In the genomic region with DNA sequence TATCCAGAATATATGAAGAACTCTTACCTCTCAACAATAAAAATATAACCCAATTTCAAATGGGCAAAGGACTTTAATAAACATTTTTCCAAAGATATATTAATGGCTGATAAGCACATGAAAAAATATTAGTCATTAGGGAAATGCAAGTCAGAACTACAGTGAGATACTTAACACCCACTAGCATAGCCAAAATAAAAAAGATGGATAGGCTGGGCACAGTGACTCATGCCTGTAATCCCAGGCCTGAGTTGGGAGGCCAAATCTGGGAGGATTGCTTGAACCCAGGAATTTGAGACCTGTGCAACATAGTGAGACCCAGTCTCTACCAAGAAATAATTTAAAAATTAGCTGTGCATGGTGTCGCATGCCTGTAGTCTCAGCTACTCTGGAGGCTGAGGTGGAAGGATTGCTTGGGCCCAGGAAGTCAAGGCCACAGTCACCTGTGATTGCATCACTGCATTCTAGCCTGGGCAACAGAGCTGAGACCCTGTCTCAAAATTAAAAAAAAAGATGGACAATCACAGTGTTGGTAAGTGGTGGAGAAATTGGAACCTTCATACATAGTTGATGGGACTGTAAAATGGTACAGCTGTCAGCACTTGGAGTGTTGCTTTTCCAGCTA, we compare ENCODE assay signal across 24 cellular contexts. TPM values are rescaled to one million over a fixed set of nuclear protein-coding genes. Genes with fewer than 3 reads are reported as not detected.
DNase-seq lines count a peak whose midpoint lies in the region; FAIRE-seq and TF ChIP-seq lines count a peak whose summit lies in the region.
"Had no signal": no experiment of that assay in that cellular context is flagged by ENCODE, and none has a peak within 500 bp of the region (broad histone marks: within the 10 kb centered on the region; RNA-seq: fewer than 3 reads in every experiment).

No MANE protein-coding gene starts in this region.

- no peaks in the 10 kb centered on the region for H3K27me3 Mint-ChIP-seq in CD14-positive monocyte (ENCODE audit: low read depth in 3 of 3)
- H3K27me3 Mint-ChIP-seq: activated CD4-positive, alpha-beta T cell treated with anti-CD3 and anti-CD28 coated beads, Interleukin-2, amount 10 ng/mL, durations not matched to agents 7 days and 5 days; CD8-positive, alpha-beta memory T cell; T-cell had no signal

- no peak overlapping the region for H2BK5ac ChIP-seq in neuronal stem cell (ENCODE audit: low read length)

- H3K14ac ChIP-seq in neuronal stem cell (ENCODE audit: low read length) = no peak overlapping the region

- FAIRE-seq in bronchial epithelial cell (lab: Jason Lieb, UNC) = no peak

- peaks cover 7% of the 10 kb centered on the region for H3K79me1 ChIP-seq in neuronal stem cell (ENCODE audit: low read depth, low read length)

- TF ChIP-seq CTCF in CD14-positive monocyte (IDR thresholded peaks at IDR 0.05) = no peak
- no peak for TF ChIP-seq CTCF in bronchial epithelial cell (IDR thresholded peaks at IDR 0.05; ENCODE audit: insufficient read depth, low read length, severe bottlenecking)

- H3F3A ChIP-seq in GM23248 (ENCODE audit: insufficient read depth) = peaks cover 27% of the 10 kb centered on the region

- H4K20me1 ChIP-seq in GM23248 (ENCODE audit: insufficient read depth) = peaks cover 31% of the 10 kb centered on the region

- in situ Hi-C loops in GM23248 (cut with MboI) = no loop called here

- no peak overlapping the region for H4K8ac ChIP-seq in neuronal stem cell (ENCODE audit: low read depth, low read length)

- peak overlapping the region in 4 of 7 donors; percentile 51 to 83 (median 69) for H3K27ac Mint-ChIP-seq in CD14-positive monocyte
- H3K27ac Mint-ChIP-seq: activated CD4-positive, alpha-beta T cell treated with anti-CD3 and anti-CD28 coated beads, Interleukin-2, amount 10 ng/mL, durations not matched to agents 7 days and 5 days had no signal

- no peak overlapping the region for H3K4me3 ChIP-seq in GM23248
- no peak overlapping the region for H3K4me3 ChIP-seq in bronchial epithelial cell (ENCODE audit: low read depth, low read length)
- H3K4me3 ChIP-seq in neuronal stem cell (ENCODE audit: low read length in 2 of 2) = no peak overlapping the region
- H3K4me3 ChIP-seq: gastroesophageal sphincter, thoracic aorta had no signal

- H3K9me2 ChIP-seq in GM23248 (ENCODE audit: insufficient read depth) = no peaks in the 10 kb centered on the region

- no peaks in the 10 kb centered on the region for H3K27me3 ChIP-seq in GM23248 (replicated peaks; ENCODE audit: insufficient read depth)
- H3K27me3 ChIP-seq in bronchial epithelial cell (ENCODE audit: control insufficient read depth, insufficient read depth, low read length) = no peaks in the 10 kb centered on the region
- no peaks in the 10 kb centered on the region for H3K27me3 ChIP-seq in neuronal stem cell (ENCODE audit: control insufficient read depth in 3 of 3, insufficient read depth in 3 of 3, low read depth in 1 of 3, low read length in 3 of 3)
- H3K27me3 ChIP-seq: gastroesophageal sphincter had no signal

- H3K23ac ChIP-seq in neuronal stem cell (ENCODE audit: low read depth, low read length, poor library complexity) = no peak overlapping the region

- no peaks in the 10 kb centered on the region for H3K9me3 ChIP-seq in GM23248 (ENCODE audit: low read depth)
- peaks cover 0 to 16% of the 10 kb centered on the region in 2 donors for H3K9me3 ChIP-seq in neuronal stem cell (replicated peaks in 1 of 2; ENCODE audit: control insufficient read depth in 2 of 2, insufficient read depth in 1 of 2, low read depth in 1 of 2, low read length in 2 of 2)
- H3K9me3 ChIP-seq: gastroesophageal sphincter, thoracic aorta had no signal

- no peak overlapping the region for H2BK12ac ChIP-seq in neuronal stem cell (ENCODE audit: low read length)

- peaks cover 0 to 3% (median 0%) of the 10 kb centered on the region in 7 donors for H3K9me3 Mint-ChIP-seq in CD14-positive monocyte
- H3K9me3 Mint-ChIP-seq: activated CD4-positive, alpha-beta T cell treated with anti-CD3 and anti-CD28 coated beads, Interleukin-2, amount 10 ng/mL, durations not matched to agents 7 days and 5 days; CD8-positive, alpha-beta memory T cell; T-cell had no signal

- H3K27ac ChIP-seq in GM23248 = peak overlapping the region; percentile 48
- no peak overlapping the region for H3K27ac ChIP-seq in neuronal stem cell (replicated peaks; ENCODE audit: low read length)
- H3K27ac ChIP-seq: gastroesophageal sphincter, KMS-11, thoracic aorta had no signal

- CTCF ChIA-PET in HEK293T (lab: Yijun Ruan, JAX) = no interaction called here

- no peak overlapping the region for H3K4me3 Mint-ChIP-seq in CD14-positive monocyte
- H3K4me3 Mint-ChIP-seq: activated CD4-positive, alpha-beta T cell treated with anti-CD3 and anti-CD28 coated beads, Interleukin-2, amount 10 ng/mL, durations not matched to agents 7 days and 5 days; T-cell had no signal

- H3K9ac ChIP-seq in GM23248 = no peak overlapping the region
- H3K9ac ChIP-seq in neuronal stem cell (ENCODE audit: low read depth, low read length, poor library complexity) = no peak overlapping the region
- H3K9ac ChIP-seq: KMS-11 had no signal

- H3K79me2 ChIP-seq in GM23248 (ENCODE audit: insufficient read depth) = peaks cover 100% of the 10 kb centered on the region

- H2AFZ ChIP-seq in GM23248 (no peak overlapping the region), neuronal stem cell (ENCODE audit: low read length) (no peak overlapping the region)

- H4K91ac ChIP-seq in neuronal stem cell (ENCODE audit: low read depth, low read length, poor library complexity) = no peak overlapping the region

- H2BK15ac ChIP-seq in neuronal stem cell (ENCODE audit: low read length) = no peak overlapping the region

- POLR2A ChIA-PET in HEK293T (lab: Yijun Ruan, JAX) = no interaction called here

- H2BK120ac ChIP-seq in neuronal stem cell (ENCODE audit: low read depth, low read length) = no peak overlapping the region

- 83 to 94% methylated on average over 1 of the region's 1 CpG for whole genome bisulfite sequencing in GM23248 (ENCODE audit: low coverage in 1 of 2, low lambda C conversion rate in 2 of 2, missing lambda C conversion rate in 2 of 2), 2 experiments
- no CpG with 5 or more reads among the region's 1 CpG for WGBS in neuronal stem cell (ENCODE audit: extremely low coverage in 2 of 2, insufficient read length in 2 of 2, insufficient replicate concordance in 1 of 2), 2 donors

- H2AK5ac ChIP-seq in neuronal stem cell (ENCODE audit: low read depth, low read length) = no peak overlapping the region

- no peak overlapping the region for H3K18ac ChIP-seq in neuronal stem cell (ENCODE audit: low read length)

- peaks cover 55 to 68% of the 10 kb centered on the region in 2 donors for H3K36me3 Mint-ChIP-seq in CD14-positive monocyte

- peaks cover 68% of the 10 kb centered on the region for H3K36me3 ChIP-seq in GM23248 (ENCODE audit: low read depth)
- peaks cover 22% of the 10 kb centered on the region for H3K36me3 ChIP-seq in bronchial epithelial cell (ENCODE audit: control insufficient read depth, insufficient read depth, low read length)
- peaks cover 17 to 100% of the 10 kb centered on the region in 2 donors for H3K36me3 ChIP-seq in neuronal stem cell (replicated peaks in 1 of 2; ENCODE audit: control insufficient read depth in 2 of 2, insufficient read depth in 2 of 2, low read length in 2 of 2)

- DNase-seq in CD14-positive monocyte (ENCODE audit: low spot score) = no peak
- peak; percentile 51 for DNase-seq in GM23248
- DNase-seq in bronchial epithelial cell (ENCODE audit: low read depth) = peak; percentile 73
- peak; percentile 27 for DNase-seq in iris pigment epithelial cell (ENCODE audit: low read depth)
- DNase-seq in neuronal stem cell (ENCODE audit: low spot score) = no peak
- DNase-seq in SKM-1 treated with dmso at 0.1 percent for 144 hours (lab: John Stamatoyannopoulos, UW; ENCODE audit: unreplicated experiment) = no peak
- no peak for DNase-seq in CD1c-positive myeloid dendritic cell (ENCODE audit: extremely low spot score)
- DNase-seq in HEK293T (ENCODE audit: extremely low spot score) = no peak
- DNase-seq: activated CD4-positive, alpha-beta T cell treated with anti-CD3 and anti-CD28 coated beads, Interleukin-2, amount 10 ng/mL, durations not matched to agents 7 days and 5 days; activated naive CD4-positive, alpha-beta T cell; anterior cingulate cortex; CD8-positive, alpha-beta memory T cell; DMS79; NCI-H1092 treated with DMSO at 0.1 percent for 48 hours; NCI-H2081; NCI-H510A; nucleus accumbens; retina; SHP77; stimulated activated CD4-positive, alpha-beta T cell treated with anti-CD3 and anti-CD28 coated beads, Interleukin-15, amount 100 ng/mL, for 24 hours; T-cell had no signal

- H3K4me1 ChIP-seq in GM23248 (ENCODE audit: insufficient read depth) (peaks cover 28% of the 10 kb centered on the region), neuronal stem cell (ENCODE audit: control insufficient read depth in 2 of 2, insufficient read depth in 1 of 2, low read depth in 1 of 2, low read length in 2 of 2) (no peaks in the 10 kb centered on the region)

- H3K4me1 Mint-ChIP-seq in CD14-positive monocyte = peaks cover 11% of the 10 kb centered on the region

- H3K4me2 ChIP-seq in GM23248 (ENCODE audit: unreplicated experiment) = peak overlapping the region; percentile 24
- no peak overlapping the region for H3K4me2 ChIP-seq in neuronal stem cell (ENCODE audit: insufficient read depth, low read length, poor library complexity, severe bottlenecking)
- H3K4me2 ChIP-seq: KMS-11 had no signal

- intact Hi-C loops in CD14-positive monocyte (cut with micrococcal nuclease) = no loop called here

- no peak overlapping the region for H3K4ac ChIP-seq in neuronal stem cell (ENCODE audit: low read length)

TF ChIP-seq in HEK293T, 16 proteins besides CTCF, POLR2A, EP300 and RAD21 (continues in another document):
- TF ChIP-seq ZNF384 (IDR thresholded peaks at IDR 0.05) = no peak
- TF ChIP-seq FOXK2 (IDR thresholded peaks at IDR 0.05) = no peak
- no peak for TF ChIP-seq NFRKB (IDR thresholded peaks at IDR 0.05)
- no peak for TF ChIP-seq HDGF (IDR thresholded peaks at IDR 0.05; ENCODE audit: borderline replicate concordance)
- TF ChIP-seq L3MBTL2 (conservative IDR thresholded peaks at IDR 0.05) = no peak
- TF ChIP-seq SUZ12 (IDR thresholded peaks at IDR 0.05) = no peak
- no peak for TF ChIP-seq TARDBP (IDR thresholded peaks at IDR 0.05)
- no peak for TF ChIP-seq LEF1 (IDR thresholded peaks at IDR 0.05; ENCODE audit: borderline replicate concordance)

RNA-seq across cellular contexts. Expression of a gene that starts 25.1 kb away (rescaled TPM):
- polyA plus RNA-seq in CD14-positive monocyte = 100 to 1,000 TPM; 102 to 124 TPM
- total RNA-seq in GM23248 (2014; rRNA removed; shearing (Covaris generic)) = 99.3 and 118 TPM in 2 replicates
- 92.7 and 97.3 TPM in 2 replicates for polyA plus RNA-seq in GM23248 (2016; fragmentation: Nextera tagmentation; extraction: Ambion mirVana)
- 81.5 and 103 TPM in 2 replicates for total RNA-seq in bronchial epithelial cell
- 96.6 TPM for polyA plus RNA-seq in neuronal stem cell (2013, experiment 1 of 2)
- polyA plus RNA-seq in neuronal stem cell (2013, experiment 2 of 2) = 99.5 TPM

Comparison
In these comparisons a context has a peak if more than half of its experiments do, and no peak if none do; other contexts are left out.
1. DNase-seq: peak in GM23248 (single experiment), bronchial epithelial cell (single experiment) and iris pigment epithelial cell (single experiment); none in CD14-positive monocyte (single experiment), neuronal stem cell (single experiment), SKM-1 treated with dmso at 0.1 percent for 144 hours (single experiment), CD1c-positive myeloid dendritic cell (single experiment) and HEK293T (single experiment).